10 cellular contexts compared by ENCODE assay signal in genomic region chr9:17942498-17942897, GRCh38.
"Had no signal": no experiment of that assay in that cellular context is flagged by ENCODE, and none has a peak within 500 bp of the region (broad histone marks: within the 10 kb centered on the region; RNA-seq: fewer than 3 reads in every experiment).

No MANE protein-coding gene starts in this region.

- H3K4me1 ChIP-seq: heart left ventricle, pancreas had no signal

- H3K4me3 ChIP-seq: cardiac muscle cell, heart left ventricle, pancreas had no signal

- H3K27me3 ChIP-seq: cardiac muscle cell, heart left ventricle, pancreas had no signal

- ATAC-seq: heart left ventricle; left ventricle myocardium superior; pancreas; stimulated activated naive CD8-positive, alpha-beta T cell treated with anti-CD3 and anti-CD28 coated beads, Interleukin-15, Interleukin-2, amounts not matched to agents 100 U/mL and 50 U/mL, for 24 hours; WTC11 had no signal

- DNase-seq: activated CD4-positive, alpha-beta T cell treated with anti-CD3 and anti-CD28 coated beads, Interleukin-2, amount 10 ng/mL, durations not matched to agents 24 days and 14 days; activated naive CD4-positive, alpha-beta T cell treated with Interleukin-2 at 50 U/mL for 16 hours; foreskin melanocyte; heart left ventricle; left ventricle myocardium superior; pancreas; stimulated activated CD4-positive, alpha-beta T cell treated with anti-CD3 and anti-CD28 coated beads, Interleukin-2, amount 100 ng/mL, for 48 hours; stimulated activated naive CD8-positive, alpha-beta T cell treated with anti-CD3 and anti-CD28 coated beads, Interleukin-15, Interleukin-2, amounts not matched to agents 100 U/mL and 50 U/mL, for 24 hours had no signal

- H3K9me3 ChIP-seq: pancreas had no signal

- H3K27ac ChIP-seq: cardiac muscle cell, heart left ventricle, pancreas had no signal

- H3K36me3 ChIP-seq: cardiac muscle cell, heart left ventricle, pancreas had no signal
